ENCODE assay signal across 18 cellular contexts in genomic region chr18:58819051-58819450, GRCh38. TPM values are rescaled to one million over a fixed set of nuclear protein-coding genes. Genes with fewer than 3 reads are reported as not detected.
DNase-seq lines count a peak whose midpoint lies in the region; ATAC-seq and TF ChIP-seq lines count a peak whose summit lies in the region.
"Had no signal": no experiment of that assay in that cellular context is flagged by ENCODE, and none has a peak within 500 bp of the region (broad histone marks: within the 10 kb centered on the region; RNA-seq: fewer than 3 reads in every experiment).

No MANE protein-coding gene starts in this region.

- H3K4me2 ChIP-seq in OCI-LY7 (ENCODE audit: low read length): no peak overlapping the region

- no peaks in the 10 kb centered on the region for H3K36me3 Mint-ChIP-seq in CD4-positive, CD25-positive, alpha-beta regulatory T cell
- H3K36me3 Mint-ChIP-seq: brain had no signal

- peaks cover 10% of the 10 kb centered on the region for H3K4me1 ChIP-seq in CD4-positive, CD25-positive, alpha-beta regulatory T cell (ENCODE audit: control insufficient read depth, insufficient read depth, low read length, poor library complexity, severe bottlenecking)
- no peaks in the 10 kb centered on the region for H3K4me1 ChIP-seq in OCI-LY7 (ENCODE audit: insufficient read depth, low read length, poor library complexity, severe bottlenecking)
- H3K4me1 ChIP-seq: vagina had no signal

- POLR2A ChIA-PET in GM10248 (lab: Yijun Ruan, JAX): no interaction called here
- POLR2A ChIA-PET in OCI-LY7 (lab: Charles Lee): no interaction called here

- H3K9me2 ChIP-seq in OCI-LY7 (ENCODE audit: insufficient read depth, low read length): no peaks in the 10 kb centered on the region

- H3K27me3 Mint-ChIP-seq in CD4-positive, CD25-positive, alpha-beta regulatory T cell: peaks cover 42% of the 10 kb centered on the region
- H3K27me3 Mint-ChIP-seq: brain had no signal

- peak overlapping the region; percentile 15 for H3K4me3 ChIP-seq in CD4-positive, CD25-positive, alpha-beta regulatory T cell (ENCODE audit: low read depth, low read length)
- H3K4me3 ChIP-seq in OCI-LY7 (ENCODE audit: low read depth, low read length, poor library complexity, severe bottlenecking): no peak overlapping the region
- H3K4me3 ChIP-seq: SJSA1, vagina had no signal

- no peaks in the 10 kb centered on the region for H3K36me3 ChIP-seq in CD4-positive, CD25-positive, alpha-beta regulatory T cell (ENCODE audit: control insufficient read depth, insufficient read depth, low read length)
- H3K36me3 ChIP-seq in OCI-LY7 (ENCODE audit: insufficient read depth, low read length): no peaks in the 10 kb centered on the region
- H3K36me3 ChIP-seq: SJSA1, vagina had no signal

- CTCF ChIA-PET in GM10248 (lab: Yijun Ruan, JAX): no interaction called here
- CTCF ChIA-PET in OCI-LY7 (lab: Charles Lee; ENCODE audit: unreplicated experiment): no interaction called here

- H3K4me3 Mint-ChIP-seq in CD4-positive, CD25-positive, alpha-beta regulatory T cell: peak overlapping the region in 1 of 4 donors; percentile 61
- H3K4me3 Mint-ChIP-seq: activated T-cell treated with anti-CD3 and anti-CD28 coated beads, Interleukin-2, amount 50 U/mL, for 24 hours; brain had no signal

- no peaks in the 10 kb centered on the region for H4K20me1 ChIP-seq in OCI-LY7 (ENCODE audit: insufficient read depth, low read length)

- no TSS peak for BruUV-seq in OCI-LY7 (replicated peaks; lab: Mats Ljungman, UMichigan)

- peak overlapping the region in 1 of 3 donors; percentile 4 for H3K27ac Mint-ChIP-seq in CD4-positive, CD25-positive, alpha-beta regulatory T cell
- H3K27ac Mint-ChIP-seq: activated T-cell treated with anti-CD3 and anti-CD28 coated beads, Interleukin-2, amount 50 U/mL, for 24 hours had no signal

- H2AFZ ChIP-seq in OCI-LY7 (ENCODE audit: low read length): no peak overlapping the region

- peaks cover 7 to 20% (median 14%) of the 10 kb centered on the region in 4 donors for H3K4me1 Mint-ChIP-seq in CD4-positive, CD25-positive, alpha-beta regulatory T cell

- intact Hi-C loops in OCI-LY7 (cut with micrococcal nuclease; ENCODE audit: unreplicated experiment): no loop called here

- no peaks in the 10 kb centered on the region for H3K79me2 ChIP-seq in OCI-LY7 (ENCODE audit: insufficient read depth, low read depth, low read length)

- H3K27ac ChIP-seq in CD4-positive, CD25-positive, alpha-beta regulatory T cell (ENCODE audit: insufficient read depth, low read length, poor library complexity, severe bottlenecking): no peak overlapping the region
- H3K27ac ChIP-seq in OCI-LY7 (ENCODE audit: low read depth, low read length, poor library complexity, severe bottlenecking): no peak overlapping the region
- H3K27ac ChIP-seq: SJSA1, vagina, VCaP had no signal

- DNase-seq in CD4-positive, CD25-positive, alpha-beta regulatory T cell: peak in 2 of 3 donors; percentile 73 to 84
- peak; percentile 46 for DNase-seq in GM10248 (ENCODE audit: extremely low spot score)
- DNase-seq in OCI-LY7 (ENCODE audit: low spot score): peak; percentile 4
- DNase-seq in astrocyte of the hippocampus (ENCODE audit: low read depth, low spot score): peak; percentile 47
- no peak for DNase-seq in iPS-NIHi7 (ENCODE audit: extremely low spot score)
- no peak for DNase-seq in HPDE6-E6E7 (ENCODE audit: extremely low spot score)
- DNase-seq: activated T-cell treated with anti-CD3 and anti-CD28 coated beads, Interleukin-2, amount 50 U/mL, for 24 hours; DMS79; left colon; NCI-H345; posterior cingulate gyrus; small intestine had no signal

- H3K9me3 ChIP-seq in CD4-positive, CD25-positive, alpha-beta regulatory T cell (ENCODE audit: control insufficient read depth in 2 of 2, low read length in 2 of 2): no peaks in the 10 kb centered on the region
- no peaks in the 10 kb centered on the region for H3K9me3 ChIP-seq in OCI-LY7 (ENCODE audit: low read length)
- H3K9me3 ChIP-seq: SJSA1, vagina had no signal

- TF ChIP-seq CTCF in GM10248 (IDR thresholded peaks at IDR 0.05; ENCODE audit: control extremely low read depth, extremely low read depth, low read depth, missing control alignments) (no peak), OCI-LY7 (conservative IDR thresholded peaks at IDR 0.05; ENCODE audit: low read length) (no peak)

- H3K9me3 Mint-ChIP-seq in CD4-positive, CD25-positive, alpha-beta regulatory T cell: no peaks in the 10 kb centered on the region
- H3K9me3 Mint-ChIP-seq: activated T-cell treated with anti-CD3 and anti-CD28 coated beads, Interleukin-2, amount 50 U/mL, for 24 hours; brain had no signal

- no peaks in the 10 kb centered on the region for H3K27me3 ChIP-seq in CD4-positive, CD25-positive, alpha-beta regulatory T cell (ENCODE audit: control insufficient read depth, insufficient read depth, low read length)
- H3K27me3 ChIP-seq: SJSA1, vagina had no signal

- peak; percentile 72 to 82 for ATAC-seq in CD4-positive, CD25-positive, alpha-beta regulatory T cell (ENCODE audit: low read depth in 2 of 2)
- no peak for ATAC-seq in HG03108 (IDR thresholded peaks at IDR 0.05; ENCODE audit: unreplicated experiment)
- ATAC-seq in GM18517 (IDR thresholded peaks at IDR 0.05; ENCODE audit: unreplicated experiment): no peak
- ATAC-seq: left colon had no signal

RNA-seq across cellular contexts. Expression of gene ZNF532, which starts 45.6 kb away (rescaled TPM):
- total RNA-seq in CD4-positive, CD25-positive, alpha-beta regulatory T cell: 15.8 TPM
- 1 to 10 TPM in 3 of 4 donors, under 1 TPM in 1; 0.64 to 1.6 (median 1.6) TPM for polyA plus RNA-seq in CD4-positive, CD25-positive, alpha-beta regulatory T cell
- 10.4 and 21.3 TPM in 2 replicates for total RNA-seq in OCI-LY7 (2014; rRNA removed; shearing (Covaris generic))
- 18.7 and 25.1 TPM in 2 replicates for total RNA-seq in OCI-LY7 (2022)

Comparison
In these comparisons a context has a peak if more than half of its experiments do, and no peak if none do; other contexts are left out.
1. ATAC-seq: peak in CD4-positive, CD25-positive, alpha-beta regulatory T cell (2 of 2); none in HG03108 (single experiment) and GM18517 (single experiment).
2. DNase-seq: peak in CD4-positive, CD25-positive, alpha-beta regulatory T cell (2 of 3), GM10248 (single experiment), OCI-LY7 (single experiment) and astrocyte of the hippocampus (single experiment); none in iPS-NIHi7 (single experiment) and HPDE6-E6E7 (single experiment).